In genomic region chr1:21537932-21538630, GRCh38 we compare ENCODE assay signal across 12 cellular contexts. TPM values are rescaled to one million over a fixed set of nuclear protein-coding genes. Genes with fewer than 3 reads are reported as not detected.
DNase-seq lines count a peak whose midpoint lies in the region; ATAC-seq, FAIRE-seq and TF ChIP-seq lines count a peak whose summit lies in the region.
"Had no signal": no experiment of that assay in that cellular context is flagged by ENCODE, and none has a peak within 500 bp of the region (broad histone marks: within the 10 kb centered on the region; RNA-seq: fewer than 3 reads in every experiment).

No MANE protein-coding gene starts in this region.

- H3K36me3 ChIP-seq in GM23248 (ENCODE audit: low read depth) (no peaks in the 10 kb centered on the region), duodenal mucosa (ENCODE audit: control insufficient read depth in 1 of 2, insufficient read depth in 2 of 2, low read length in 2 of 2) (no peaks in the 10 kb centered on the region), iPS-20b (ENCODE audit: insufficient read depth, low read depth, low read length) (no peaks in the 10 kb centered on the region), pancreas (no peaks in the 10 kb centered on the region)
- H3K36me3 ChIP-seq: thoracic aorta had no signal

- H3K27ac ChIP-seq in GM23248 (no peak overlapping the region), duodenal mucosa (ENCODE audit: low read depth, low read length) (peak overlapping the region; percentile 23), iPS-20b (ENCODE audit: low read length) (peak overlapping the region; percentile 40), pancreas (peak overlapping the region in 3 of 4 donors; percentile 6 to 46 (median 18))
- no peak overlapping the region for H3K27ac ChIP-seq in CD4-positive, alpha-beta T cell (ENCODE audit: low read depth, low read length)
- H3K27ac ChIP-seq: thoracic aorta had no signal

- WGBS in GM23248 (ENCODE audit: low coverage in 1 of 2, low lambda C conversion rate in 2 of 2, missing lambda C conversion rate in 2 of 2), 2 experiments = 16 to 21% methylated on average over 25 to 27 of the region's 27 CpGs
- 11 to 13% methylated on average over 27 of the region's 27 CpGs for WGBS in pancreas, 2 donors

- H4K20me1 ChIP-seq in GM23248 (ENCODE audit: insufficient read depth) = no peaks in the 10 kb centered on the region

- no peaks in the 10 kb centered on the region for H3K79me2 ChIP-seq in GM23248 (ENCODE audit: insufficient read depth)

- no peaks in the 10 kb centered on the region for H3K9me3 Mint-ChIP-seq in CD4-positive, alpha-beta T cell

- no peak overlapping the region for H3K4me2 ChIP-seq in GM23248 (ENCODE audit: unreplicated experiment)

- CTCF ChIA-PET in CD4-positive, alpha-beta T cell (lab: Charles Lee) = no interaction called here

- peak; percentile 31 for DNase-seq in GM23248
- DNase-seq in pancreas = peak in 3 of 6 donors; percentile 14 to 50 (median 23)
- DNase-seq in CD4-positive, alpha-beta T cell = no peak
- no peak for DNase-seq in NCI-H1436 treated with DMSO at 0.1 percent for 48 hours (lab: John Stamatoyannopoulos, UW)
- DNase-seq in NCI-H526 (lab: John Stamatoyannopoulos, UW) = no peak

- no peak overlapping the region for H2AFZ ChIP-seq in GM23248

- H3K27me3 Mint-ChIP-seq in CD4-positive, alpha-beta T cell = peaks cover 55% of the 10 kb centered on the region

- FAIRE-seq in pancreas (lab: Jason Lieb, UNC) = no peak
- FAIRE-seq: bronchial epithelial cell, endothelial cell of umbilical vein had no signal

- H3K9ac ChIP-seq in GM23248 = no peak overlapping the region
- H3K9ac ChIP-seq in duodenal mucosa (ENCODE audit: low read depth in 1 of 2, low read length in 2 of 2) = no peak overlapping the region
- peak overlapping the region; percentile 51; the same call in 1 of the 2 replicates for H3K9ac ChIP-seq in iPS-20b (ENCODE audit: low read depth, low read length)

- H3K4me1 Mint-ChIP-seq in CD4-positive, alpha-beta T cell (ENCODE audit: low read depth) = no peaks in the 10 kb centered on the region

- H3K9me2 ChIP-seq in GM23248 (ENCODE audit: insufficient read depth) = no peaks in the 10 kb centered on the region

- H3K36me3 Mint-ChIP-seq in CD4-positive, alpha-beta T cell (ENCODE audit: low read depth) = no peaks in the 10 kb centered on the region

- peaks cover 24% of the 10 kb centered on the region for H3K4me1 ChIP-seq in GM23248 (ENCODE audit: insufficient read depth)
- H3K4me1 ChIP-seq in duodenal mucosa (ENCODE audit: control insufficient read depth in 1 of 2, insufficient read depth in 2 of 2, low read length in 2 of 2) = peaks cover 0 to 9% of the 10 kb centered on the region in 2 donors
- peaks cover 15% of the 10 kb centered on the region; the same call in 1 of the 2 replicates for H3K4me1 ChIP-seq in iPS-20b (ENCODE audit: insufficient read depth, low read length)
- peaks cover 5 to 12% (median 9%) of the 10 kb centered on the region in 3 donors for H3K4me1 ChIP-seq in pancreas

- peaks cover 33% of the 10 kb centered on the region for H3K27me3 ChIP-seq in GM23248 (replicated peaks; ENCODE audit: insufficient read depth)
- peaks cover 12% of the 10 kb centered on the region in 2 donors for H3K27me3 ChIP-seq in duodenal mucosa (ENCODE audit: control insufficient read depth in 1 of 2, insufficient read depth in 2 of 2, low read length in 2 of 2)
- H3K27me3 ChIP-seq in iPS-20b (ENCODE audit: insufficient read depth, low read length) = no peaks in the 10 kb centered on the region
- H3K27me3 ChIP-seq in pancreas = no peaks in the 10 kb centered on the region
- H3K27me3 ChIP-seq in CD4-positive, alpha-beta T cell (ENCODE audit: control insufficient read depth, insufficient read depth, low read length) = peaks cover 7% of the 10 kb centered on the region

- H3F3A ChIP-seq in GM23248 (ENCODE audit: insufficient read depth) = peaks cover 10% of the 10 kb centered on the region; the same call in 1 of the 2 replicates

- POLR2A ChIA-PET in CD4-positive, alpha-beta T cell (lab: Charles Lee) = no interaction called here

- no peak overlapping the region for H3K4me3 Mint-ChIP-seq in CD4-positive, alpha-beta T cell

- peak; percentile 41 to 69 (median 60) for ATAC-seq in pancreas
- no peak for ATAC-seq in CD4-positive, alpha-beta T cell (ENCODE audit: poor library complexity)
- ATAC-seq in HG02938 (IDR thresholded peaks at IDR 0.05; ENCODE audit: unreplicated experiment) = no peak

- H3K4me3 ChIP-seq in GM23248 (no peak overlapping the region), duodenal mucosa (ENCODE audit: low read depth in 1 of 2, low read length in 2 of 2) (no peak overlapping the region), iPS-20b (ENCODE audit: low read length) (no peak overlapping the region), pancreas (no peak overlapping the region)
- H3K4me3 ChIP-seq: thoracic aorta had no signal

- intact Hi-C loops in pancreas (cut with DNase I) = no loop called here
- intact Hi-C loops in CD4-positive, alpha-beta T cell (cut with DNase I, micrococcal nuclease) = no loop called here

- in situ Hi-C loops in GM23248 (cut with MboI) = no loop called here

- H3K9me3 ChIP-seq in GM23248 (ENCODE audit: low read depth) = no peaks in the 10 kb centered on the region
- no peaks in the 10 kb centered on the region for H3K9me3 ChIP-seq in duodenal mucosa (ENCODE audit: control insufficient read depth in 1 of 2, low read length in 2 of 2)
- H3K9me3 ChIP-seq in iPS-20b (ENCODE audit: insufficient read depth, low read depth, low read length) = no peaks in the 10 kb centered on the region
- H3K9me3 ChIP-seq in pancreas = no peaks in the 10 kb centered on the region
- H3K9me3 ChIP-seq in CD4-positive, alpha-beta T cell (ENCODE audit: control insufficient read depth, low read length) = no peaks in the 10 kb centered on the region
- H3K9me3 ChIP-seq: thoracic aorta had no signal

- no peak for TF ChIP-seq CTCF in pancreas (IDR thresholded peaks at IDR 0.05)
- no peak for TF ChIP-seq CTCF in CD4-positive, alpha-beta T cell (IDR thresholded peaks at IDR 0.05)

- H3K27ac Mint-ChIP-seq in CD4-positive, alpha-beta T cell = no peak overlapping the region

RNA-seq across cellular contexts. Expression of gene ALPL, which starts 28.9 kb away (rescaled TPM):
- total RNA-seq in GM23248 (2014; rRNA removed; shearing (Covaris generic)) = not detected in 2 replicates
- polyA plus RNA-seq in GM23248 (2016; fragmentation: Nextera tagmentation; extraction: Ambion mirVana) = 0.35 and 0.95 TPM in 2 replicates
- 1 to 10 TPM in 5 of 6 donors, under 1 TPM in 1; 0.63 to 3.6 (median 2.7) TPM for total RNA-seq in pancreas
- polyA plus RNA-seq in pancreas = 1 to 10 TPM; 3.2 to 6.7 TPM
- total RNA-seq in CD4-positive, alpha-beta T cell = not detected
- total RNA-seq: activated CD8-positive, alpha-beta memory T cell treated with anti-CD3 and anti-CD28 coated beads for 36 hours; bronchial epithelial cell had no signal

Comparison
In these comparisons a context has a peak if more than half of its experiments do, and no peak if none do; other contexts are left out.
1. H3K27ac ChIP-seq: peak in duodenal mucosa (single experiment), iPS-20b (single experiment) and pancreas (3 of 4); none in GM23248 (single experiment) and CD4-positive, alpha-beta T cell (single experiment).
2. ATAC-seq: peak in pancreas (4 of 4); none in CD4-positive, alpha-beta T cell (single experiment) and HG02938 (single experiment).